8 cellular contexts compared by ENCODE assay signal in the genomic region with DNA sequence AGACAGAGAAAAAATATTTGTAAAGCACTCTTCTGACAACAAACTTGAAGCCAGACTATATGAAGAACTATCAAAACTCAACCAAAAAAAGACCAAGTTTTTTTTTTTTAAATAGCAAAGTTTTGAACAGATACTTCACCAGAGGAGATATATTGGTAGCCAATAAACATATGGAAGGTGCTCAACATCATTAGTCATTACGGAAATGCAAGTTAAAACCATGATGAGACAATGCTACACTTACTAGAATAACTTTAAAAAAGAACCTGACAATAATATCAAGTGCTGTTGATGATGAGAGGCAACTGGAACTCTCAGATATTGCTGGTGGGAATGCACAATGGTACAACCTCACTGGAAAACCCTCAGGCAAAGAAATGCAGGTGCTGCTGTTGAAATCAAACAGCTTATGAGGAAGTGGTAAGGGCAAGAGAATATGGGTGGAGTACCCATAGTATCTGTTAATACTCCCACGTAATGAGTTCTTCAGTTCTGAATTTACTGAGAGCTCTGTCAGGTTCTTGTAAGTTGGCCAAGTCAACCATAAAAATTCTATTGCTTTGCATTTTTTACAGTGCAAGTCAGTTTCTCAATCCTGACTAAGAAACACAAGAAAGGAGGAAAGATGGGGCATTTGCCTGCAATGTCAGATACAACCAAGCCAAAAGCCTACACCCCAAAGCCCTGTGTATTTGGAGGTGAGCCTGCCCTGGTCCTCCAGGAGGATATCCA.
DNase-seq lines count a peak whose midpoint lies in the region; ATAC-seq, FAIRE-seq and TF ChIP-seq lines count a peak whose summit lies in the region.

No MANE protein-coding gene starts in this region.

- no peaks in the 10 kb centered on the region for H3K4me1 ChIP-seq in adrenal gland (replicated peaks in 1 of 2)

- H3K36me3 ChIP-seq in adrenal gland (replicated peaks in 1 of 2): no peaks in the 10 kb centered on the region

- no peak overlapping the region for H3K27ac ChIP-seq in adrenal gland

- H3K4me3 ChIP-seq in adrenal gland: no peak overlapping the region

- intact Hi-C loops in adrenal gland (cut with DNase I): no loop called here

- no peaks in the 10 kb centered on the region for H3K27me3 ChIP-seq in adrenal gland

- 66 to 79% (median 67%) methylated on average over 2 of the region's 2 CpGs for WGBS in adrenal gland, 4 donors

- no peak for TF ChIP-seq CTCF in adrenal gland (IDR thresholded peaks at IDR 0.05)

- DNase-seq in GM04503 (ENCODE audit: low read depth) (peak; percentile 59), LoVo (ENCODE audit: low spot score) (peak; percentile 27), DMS153 treated with DMSO at 0.1 percent for 48 hours (lab: John Stamatoyannopoulos, UW; ENCODE audit: unreplicated experiment) (no peak), adrenal gland (no peak)
- DNase-seq in activated CD4-positive, alpha-beta T cell treated with anti-CD3 and anti-CD28 coated beads for 4 hours: no peak
- DNase-seq in activated CD4-positive, alpha-beta T cell treated with anti-CD3 and anti-CD28 coated beads, Interleukin-2, amount 50 U/mL, for 4 hours: no peak

- FAIRE-seq in colon (lab: Jason Lieb, UNC): peak; percentile 53

- no peaks in the 10 kb centered on the region for H3K9me3 ChIP-seq in adrenal gland (replicated peaks in 1 of 3)

- ATAC-seq in GM21526 (IDR thresholded peaks at IDR 0.05; ENCODE audit: low FRiP score, unreplicated experiment): peak; percentile 93

- TF ChIP-seq POLR2A in adrenal gland (IDR thresholded peaks at IDR 0.05): no peak

Comparison
In these comparisons a context has a peak if more than half of its experiments do, and no peak if none do; other contexts are left out.
1. DNase-seq: peak in GM04503 (single experiment) and LoVo (single experiment); none in DMS153 treated with DMSO at 0.1 percent for 48 hours (single experiment), adrenal gland (0 of 7), activated CD4-positive, alpha-beta T cell treated with anti-CD3 and anti-CD28 coated beads for 4 hours (0 of 2) and activated CD4-positive, alpha-beta T cell treated with anti-CD3 and anti-CD28 coated beads, Interleukin-2, amount 50 U/mL, for 4 hours (0 of 2).